16 cellular contexts compared by ENCODE assay signal in genomic region chr2:67917332-67918054, GRCh38.
DNase-seq lines count a peak whose midpoint lies in the region; ATAC-seq and TF ChIP-seq lines count a peak whose summit lies in the region.
"Had no signal": no experiment of that assay in that cellular context is flagged by ENCODE, and none has a peak within 500 bp of the region (broad histone marks: within the 10 kb centered on the region; RNA-seq: fewer than 3 reads in every experiment).

No MANE protein-coding gene starts in this region.

- H2AK5ac ChIP-seq in H9 (ENCODE audit: insufficient read length, low read length): no peak overlapping the region

- no peak overlapping the region for H4K91ac ChIP-seq in H9 (ENCODE audit: insufficient read length, low read depth, low read length)

- H3K27me3 Mint-ChIP-seq in CD14-positive monocyte (ENCODE audit: low read depth in 3 of 3) (peaks cover 0 to 2% (median 0%) of the 10 kb centered on the region in 3 donors), H9 (ENCODE audit: low read depth) (no peaks in the 10 kb centered on the region; the same call in 1 of the 2 replicates)

- H2BK15ac ChIP-seq in H9 (ENCODE audit: low read depth, low read length): no peak overlapping the region

- no peak overlapping the region for H3K56ac ChIP-seq in H9 (ENCODE audit: insufficient read length, low read depth, low read length)

- intact Hi-C loops in CD14-positive monocyte (cut with micrococcal nuclease): no loop called here

- H3K36me3 Mint-ChIP-seq in CD14-positive monocyte (no peaks in the 10 kb centered on the region), H9 (ENCODE audit: insufficient read depth in 1 of 3, low read depth in 3 of 3) (no peaks in the 10 kb centered on the region)
- H3K36me3 Mint-ChIP-seq: activated naive CD4-positive, alpha-beta T cell treated with anti-CD3 and anti-CD28 coated beads, Interleukin-2, amount 50 U/mL, for 24 hours; stimulated activated naive B cell treated with anti-CD40 and anti-IgM and Interleukin-4, amounts not matched to agents 10 μg/mL and 1 μg/mL and 100 μg/mL, for 72 hours had no signal

- H3K23me2 ChIP-seq in H9 (ENCODE audit: insufficient read length, low read depth, low read length, poor library complexity, severe bottlenecking): no peaks in the 10 kb centered on the region

- H3K27ac Mint-ChIP-seq in CD14-positive monocyte (peak overlapping the region in 1 of 7 donors; percentile 26), H9 (no peak overlapping the region)
- H3K27ac Mint-ChIP-seq: activated naive CD4-positive, alpha-beta T cell treated with anti-CD3 and anti-CD28 coated beads, Interleukin-2, amount 50 U/mL, for 24 hours; stimulated activated naive B cell treated with anti-CD40 and anti-IgM and Interleukin-4, amounts not matched to agents 10 μg/mL and 1 μg/mL and 100 μg/mL, for 72 hours had no signal

- no peak overlapping the region for H3K4me2 ChIP-seq in H9 (ENCODE audit: insufficient read depth, insufficient read length, low read length)

- no peaks in the 10 kb centered on the region for H3K4me1 ChIP-seq in H9 (ENCODE audit: insufficient read depth, low read length)

- no peak overlapping the region for H2BK120ac ChIP-seq in H9 (ENCODE audit: low read depth, low read length, poor library complexity, severe bottlenecking)

- no peak overlapping the region for H2BK12ac ChIP-seq in H9 (ENCODE audit: insufficient read length, low read depth, low read length)

- no peaks in the 10 kb centered on the region for H4K20me1 ChIP-seq in H9 (ENCODE audit: control insufficient read depth, insufficient read depth, insufficient read length)

- H3K79me1 ChIP-seq in H9 (ENCODE audit: insufficient read depth, low read depth, low read length, poor library complexity, severe bottlenecking): no peaks in the 10 kb centered on the region

- no peak overlapping the region for H4K5ac ChIP-seq in H9 (ENCODE audit: insufficient read length, low read depth, low read length)

- no peak overlapping the region for H3K4me3 ChIP-seq in AG04450 (ENCODE audit: low read depth, low read length)
- H3K4me3 ChIP-seq in cardiac fibroblast (replicated peaks in 1 of 2; ENCODE audit: low read depth in 2 of 2, low read length in 2 of 2): no peak overlapping the region
- H3K4me3 ChIP-seq: GM12878 had no signal

- DNase-seq in AG04450 (ENCODE audit: low read depth, low spot score) (peak; percentile 63), M059J (ENCODE audit: low read depth) (peak; percentile 95), cardiac fibroblast (ENCODE audit: low read depth in 2 of 2) (peak; percentile 89 to 97), lung microvascular endothelial cell (ENCODE audit: low read depth in 2 of 2) (peak; percentile 74 to 90), CD14-positive monocyte (ENCODE audit: low spot score) (no peak), DMS53 treated with DMSO at 0.1 percent for 48 hours (lab: John Stamatoyannopoulos, UW; ENCODE audit: unreplicated experiment) (no peak), H9 (no peak)
- DNase-seq: midbrain; NCI-H187 treated with DMSO at 0.1 percent for 48 hours; stimulated activated CD4-positive, alpha-beta T cell treated with anti-CD3 and anti-CD28 coated beads, Interleukin-12 subunit alpha, Interleukin-12 subunit beta, amount 100 ng/mL, for 4 hours; stimulated activated naive B cell treated with anti-CD40 and anti-IgM and Interleukin-4, amounts not matched to agents 10 μg/mL and 1 μg/mL and 100 μg/mL, for 72 hours had no signal

- H3T11ph ChIP-seq in H9 (ENCODE audit: low read length): no peak overlapping the region

- H3K9me3 Mint-ChIP-seq in CD14-positive monocyte: peaks cover 0 to 3% (median 0%) of the 10 kb centered on the region in 7 donors
- no peaks in the 10 kb centered on the region; a peak in 1 of 5 replicates for H3K9me3 Mint-ChIP-seq in H9
- H3K9me3 Mint-ChIP-seq: activated naive CD4-positive, alpha-beta T cell treated with anti-CD3 and anti-CD28 coated beads, Interleukin-2, amount 50 U/mL, for 24 hours; stimulated activated naive B cell treated with anti-CD40 and anti-IgM and Interleukin-4, amounts not matched to agents 10 μg/mL and 1 μg/mL and 100 μg/mL, for 72 hours had no signal

- H3K4ac ChIP-seq in H9 (ENCODE audit: low read depth, low read length): no peak overlapping the region

- H3K27ac ChIP-seq in AG04450 (ENCODE audit: low read depth, low read length): peak overlapping the region; percentile 98
- no peak overlapping the region for H3K27ac ChIP-seq in H9 (ENCODE audit: insufficient read length, low read depth, low read length)
- H3K27ac ChIP-seq: C4-2B had no signal

- H3K9ac ChIP-seq in H9 (ENCODE audit: extremely low read depth, insufficient read length, low read length): no peak overlapping the region

- H3K27me3 ChIP-seq in AG04450 (ENCODE audit: control insufficient read depth, insufficient read depth, low read length) (no peaks in the 10 kb centered on the region), H9 (ENCODE audit: insufficient read depth, low read length) (no peaks in the 10 kb centered on the region)

- H2AFZ ChIP-seq in H9 (ENCODE audit: low read length): no peak overlapping the region

- no peaks in the 10 kb centered on the region for H3K9me3 ChIP-seq in AG04450 (ENCODE audit: control insufficient read depth, insufficient read depth, low read length)
- no peaks in the 10 kb centered on the region for H3K9me3 ChIP-seq in H9 (ENCODE audit: control insufficient read depth, low read depth, low read length)

- no peak for TF ChIP-seq CTCF in AG04450 (IDR thresholded peaks at IDR 0.05; ENCODE audit: low read depth, low read length)
- no peak for TF ChIP-seq CTCF in cardiac fibroblast (IDR thresholded peaks at IDR 0.05; ENCODE audit: low read depth, low read length)
- TF ChIP-seq CTCF in CD14-positive monocyte (IDR thresholded peaks at IDR 0.05): no peak
- TF ChIP-seq CTCF in H9 (conservative IDR thresholded peaks at IDR 0.05): no peak

- no peak overlapping the region for H3K23ac ChIP-seq in H9 (ENCODE audit: insufficient read length, low read depth, low read length)

- no peak overlapping the region for H2BK5ac ChIP-seq in H9 (ENCODE audit: insufficient read length, low read length)

- H3K79me2 ChIP-seq in H9 (ENCODE audit: insufficient read depth, low read length): no peaks in the 10 kb centered on the region

- no CpG with 5 or more reads among the region's 2 CpGs for WGBS in H9 (ENCODE audit: extremely low coverage, insufficient read length, low lambda C conversion rate)

- H4K8ac ChIP-seq in H9 (replicated peaks; ENCODE audit: insufficient read length, low read depth, low read length): no peak overlapping the region

- POLR2A ChIA-PET in AG04450 (lab: Yijun Ruan, JAX): interaction anchor here (0.7 to 1.0 kb wide), 2 partner anchors 14 to 1341 kb away, joined by 3 to 6 read pairs; no protein-coding TSS in a partner anchor

- ATAC-seq in GM21526 (IDR thresholded peaks at IDR 0.05; ENCODE audit: low FRiP score, unreplicated experiment): no peak
- ATAC-seq: GM12878; Right ventricle myocardium inferior; stimulated activated naive B cell treated with anti-CD40 and anti-IgM and Interleukin-4, amounts not matched to agents 10 μg/mL and 1 μg/mL and 100 μg/mL, for 72 hours had no signal

- H3K4me3 Mint-ChIP-seq in CD14-positive monocyte (no peak overlapping the region), H9 (no peak overlapping the region)
- H3K4me3 Mint-ChIP-seq: activated naive CD4-positive, alpha-beta T cell treated with anti-CD3 and anti-CD28 coated beads, Interleukin-2, amount 50 U/mL, for 24 hours; stimulated activated naive B cell treated with anti-CD40 and anti-IgM and Interleukin-4, amounts not matched to agents 10 μg/mL and 1 μg/mL and 100 μg/mL, for 72 hours had no signal

- no peak overlapping the region for H3K18ac ChIP-seq in H9 (ENCODE audit: insufficient read length, low read depth, low read length)

- CTCF ChIA-PET in AG04450 (lab: Charles Lee): no interaction called here

- no peak overlapping the region for H3K14ac ChIP-seq in H9 (ENCODE audit: insufficient read depth, low read length)

- H2BK20ac ChIP-seq in H9 (ENCODE audit: low read depth, low read length, poor library complexity, severe bottlenecking): no peak overlapping the region

- H3K4me1 Mint-ChIP-seq in CD14-positive monocyte (no peaks in the 10 kb centered on the region), H9 (peaks cover 17 to 22% of the 10 kb centered on the region in 2 experiments)
- H3K4me1 Mint-ChIP-seq: activated naive CD4-positive, alpha-beta T cell treated with anti-CD3 and anti-CD28 coated beads, Interleukin-2, amount 50 U/mL, for 24 hours; stimulated activated naive B cell treated with anti-CD40 and anti-IgM and Interleukin-4, amounts not matched to agents 10 μg/mL and 1 μg/mL and 100 μg/mL, for 72 hours had no signal

Comparison
In these comparisons a context has a peak if more than half of its experiments do, and no peak if none do; other contexts are left out.
1. DNase-seq: peak in AG04450 (single experiment), M059J (single experiment), cardiac fibroblast (2 of 2) and lung microvascular endothelial cell (2 of 2); none in CD14-positive monocyte (single experiment), DMS53 treated with DMSO at 0.1 percent for 48 hours (single experiment) and H9 (single experiment).